ENCODE assay signal across 8 cellular contexts in the genomic region with DNA sequence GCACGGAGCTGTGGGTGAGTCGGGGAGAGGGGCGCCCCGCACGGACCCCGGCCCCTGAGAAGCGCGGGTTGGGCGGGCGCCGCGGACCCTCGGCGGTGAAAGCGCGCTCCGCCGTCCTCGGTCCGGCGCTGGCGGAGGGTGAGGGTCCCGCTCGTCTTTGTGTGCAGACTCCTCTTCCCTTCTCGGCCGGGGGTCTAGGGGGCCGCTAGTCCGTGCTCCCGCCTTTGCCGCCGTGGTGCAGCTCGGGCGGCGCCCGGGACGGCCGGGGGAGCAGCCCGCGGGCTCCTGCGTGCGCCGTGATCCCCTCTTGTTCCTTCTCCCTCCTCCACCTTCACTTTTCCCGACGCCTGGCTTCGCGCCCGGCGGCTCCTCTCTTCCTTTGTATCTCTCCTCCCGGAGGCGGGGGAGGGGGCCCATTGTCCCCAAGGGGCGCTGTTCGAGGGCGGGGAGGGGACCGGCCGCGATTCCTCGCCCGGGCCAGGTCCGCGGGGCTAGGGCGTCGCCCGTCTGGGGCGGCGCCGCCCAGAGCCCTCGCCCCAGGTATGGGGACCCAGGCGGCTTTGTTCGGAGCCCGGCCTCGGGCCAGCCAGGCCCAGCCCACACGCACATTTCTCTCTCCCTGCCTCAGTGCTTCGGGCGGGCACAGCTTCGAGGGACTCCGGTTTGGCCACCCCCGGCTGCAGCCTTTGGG. TPM values are rescaled to one million over a fixed set of nuclear protein-coding genes. Genes with fewer than 3 reads are reported as not detected.
DNase-seq lines count a peak whose midpoint lies in the region; ATAC-seq and TF ChIP-seq lines count a peak whose summit lies in the region.

No MANE protein-coding gene starts in this region.

- intact Hi-C loops in CD8-positive, alpha-beta T cell (cut with DNase I, micrococcal nuclease) = loop anchor here in 1 of 2 experiments (2.0 to 10.0 kb wide), 5 partner anchors 101 to 398 kb away; a partner anchor contains a TSS
- intact Hi-C loops in PC-3 (cut with micrococcal nuclease) (loop anchor here (2.0 to 10.0 kb wide), 5 partner anchors 56 to 426 kb away; a partner anchor contains a TSS), left colon (cut with DNase I, micrococcal nuclease) (loop anchor here in 1 of 2 donors (10.0 kb wide), 2 partner anchors 176 to 396 kb away; no protein-coding TSS in a partner anchor)

- H3K9me2 ChIP-seq in PC-3 (replicated peaks; ENCODE audit: low read length) = no peaks in the 10 kb centered on the region

- H3K9me3 ChIP-seq in CD8-positive, alpha-beta T cell (ENCODE audit: low read length) = no peaks in the 10 kb centered on the region
- H3K9me3 ChIP-seq in PC-3 (ENCODE audit: low read length) = no peaks in the 10 kb centered on the region

- no peaks in the 10 kb centered on the region for H3K9me3 Mint-ChIP-seq in CD8-positive, alpha-beta T cell

- H3K4me2 ChIP-seq in PC-3 (ENCODE audit: low read length) = peak overlapping the region; percentile 99

- no peaks in the 10 kb centered on the region for H3K36me3 ChIP-seq in CD8-positive, alpha-beta T cell (ENCODE audit: insufficient read depth, low read length)
- H3K36me3 ChIP-seq in PC-3 (ENCODE audit: low read depth, low read length) = no peaks in the 10 kb centered on the region

- H3F3A ChIP-seq in PC-3 (ENCODE audit: low read length, unreplicated experiment) = no peaks in the 10 kb centered on the region

- H3K36me3 Mint-ChIP-seq in CD8-positive, alpha-beta T cell = no peaks in the 10 kb centered on the region

- ATAC-seq in CD8-positive, alpha-beta T cell = peak; percentile 37
- ATAC-seq in PC-3 (peak; percentile 53), left colon (peak; percentile 67), GM19463 (IDR thresholded peaks at IDR 0.05; ENCODE audit: unreplicated experiment) (no peak)
- peak; percentile 24 for ATAC-seq in stimulated activated naive CD8-positive, alpha-beta T cell treated with anti-CD3 and anti-CD28 coated beads, Interleukin-15, Interleukin-2, amounts not matched to agents 100 U/mL and 50 U/mL, for 24 hours

- H3K9ac ChIP-seq in PC-3 (ENCODE audit: low read length) = peak overlapping the region; percentile 71

- peak overlapping the region; percentile 100 for H2AFZ ChIP-seq in PC-3 (ENCODE audit: low read length)

- CTCF ChIA-PET in CD8-positive, alpha-beta T cell (lab: Charles Lee) = no interaction called here
- CTCF ChIA-PET in HEK293T (lab: Yijun Ruan, JAX) (no interaction called here), PC-3 (lab: Charles Lee) (no interaction called here)

- peaks cover 20% of the 10 kb centered on the region for H3K4me1 ChIP-seq in CD8-positive, alpha-beta T cell (ENCODE audit: insufficient read depth, low read length)
- H3K4me1 ChIP-seq in PC-3 (ENCODE audit: insufficient read depth, low read length) = peaks cover 31% of the 10 kb centered on the region

- H3K79me2 ChIP-seq in PC-3 (ENCODE audit: low read length) = peaks cover 54% of the 10 kb centered on the region

- H3K27ac Mint-ChIP-seq in CD8-positive, alpha-beta T cell = no peak overlapping the region

- peaks cover 18% of the 10 kb centered on the region for H3K27me3 ChIP-seq in CD8-positive, alpha-beta T cell (ENCODE audit: insufficient read depth, low read length)
- H3K27me3 ChIP-seq in PC-3 (ENCODE audit: low read length) = no peaks in the 10 kb centered on the region

- H3K27ac ChIP-seq in CD8-positive, alpha-beta T cell (ENCODE audit: low read depth, low read length) = no peak overlapping the region
- H3K27ac ChIP-seq in PC-3 (ENCODE audit: low read length) = peak overlapping the region; percentile 29

- peaks cover 17% of the 10 kb centered on the region for H3K4me1 Mint-ChIP-seq in CD8-positive, alpha-beta T cell (ENCODE audit: low read depth)

- H3K27me3 Mint-ChIP-seq in CD8-positive, alpha-beta T cell (ENCODE audit: low read depth) = peaks cover 53% of the 10 kb centered on the region

- POLR2A ChIA-PET in CD8-positive, alpha-beta T cell (lab: Charles Lee) = interaction anchor here (0.7 kb wide), 1 partner anchor 37 kb away, joined by 3 read pairs; no protein-coding TSS in a partner anchor
- POLR2A ChIA-PET in HEK293T (lab: Yijun Ruan, JAX) (interaction anchor here (0.8 to 1.6 kb wide), 4 partner anchors 8 to 399 kb away, joined by 3 to 5 read pairs (median 3); no protein-coding TSS in a partner anchor), PC-3 (lab: Charles Lee; ENCODE audit: unreplicated experiment) (interaction anchor here (0.6 kb wide), 1 partner anchor 399 kb away, joined by 18 read pairs; no protein-coding TSS in a partner anchor)

- no peak for TF ChIP-seq CTCF in CD8-positive, alpha-beta T cell (IDR thresholded peaks at IDR 0.05)
- no peak for TF ChIP-seq CTCF in PC-3 (conservative IDR thresholded peaks at IDR 0.05; ENCODE audit: low read depth, low read length)

- DNase-seq in CD8-positive, alpha-beta T cell = no peak
- DNase-seq in HEK293T (ENCODE audit: extremely low spot score) = peak; percentile 56
- DNase-seq in PC-3 = peak; percentile 52
- DNase-seq in cerebellar cortex (ENCODE audit: low spot score) = peak; percentile 34
- peak; percentile 67 to 79 for DNase-seq in left colon
- DNase-seq in stimulated activated naive CD8-positive, alpha-beta T cell treated with anti-CD3 and anti-CD28 coated beads, Interleukin-15, Interleukin-2, amounts not matched to agents 100 U/mL and 50 U/mL, for 24 hours = no peak
- no peak for DNase-seq in GF-D8 (lab: John Stamatoyannopoulos, UW)

- H3K4me3 Mint-ChIP-seq in CD8-positive, alpha-beta T cell = peak overlapping the region; percentile 91

- H4K20me1 ChIP-seq in PC-3 (ENCODE audit: low read length) = peaks cover 27% of the 10 kb centered on the region

- H3K4me3 ChIP-seq in CD8-positive, alpha-beta T cell (ENCODE audit: low read depth, low read length) = peak overlapping the region; percentile 66
- H3K4me3 ChIP-seq in PC-3 (ENCODE audit: low read length) = peak overlapping the region; percentile 85

- no TSS peak for BruUV-seq in PC-3 (replicated peaks; lab: Mats Ljungman, UMichigan)

TF ChIP-seq in HEK293T, 16 proteins besides CTCF, POLR2A, EP300 and RAD21:
- TF ChIP-seq L3MBTL2 (conservative IDR thresholded peaks at IDR 0.05) (peak; percentile 66; the same call in 1 of the 2 replicates), HDGF (IDR thresholded peaks at IDR 0.05; ENCODE audit: borderline replicate concordance) (no peak), LEF1 (IDR thresholded peaks at IDR 0.05; ENCODE audit: borderline replicate concordance) (no peak)

RNA-seq across cellular contexts. Expression of a gene that starts 0.5 kb away (rescaled TPM):
- under 1 TPM; 0.31 to 0.35 TPM for total RNA-seq in CD8-positive, alpha-beta T cell
- total RNA-seq in PC-3 (2014; rRNA removed) (27.6 and 28.3 TPM in 2 replicates), left colon (10 to 100 TPM; 46.7 to 64.2 TPM)

Comparison
In these comparisons a context has a peak if more than half of its experiments do, and no peak if none do; other contexts are left out.
1. DNase-seq: peak in HEK293T (single experiment), PC-3 (single experiment), cerebellar cortex (single experiment) and left colon (2 of 2); none in CD8-positive, alpha-beta T cell (0 of 7), stimulated activated naive CD8-positive, alpha-beta T cell treated with anti-CD3 and anti-CD28 coated beads, Interleukin-15, Interleukin-2, amounts not matched to agents 100 U/mL and 50 U/mL, for 24 hours (single experiment) and GF-D8 (single experiment).
2. RNA of a gene that starts 0.5 kb away (total RNA-seq): 46.7 to 64.2 TPM in left colon and 27.6 to 28.3 TPM in PC-3; 0.31 to 0.35 TPM in CD8-positive, alpha-beta T cell; every median in the first group is over 10 times any median in the second.